In the genomic region with DNA sequence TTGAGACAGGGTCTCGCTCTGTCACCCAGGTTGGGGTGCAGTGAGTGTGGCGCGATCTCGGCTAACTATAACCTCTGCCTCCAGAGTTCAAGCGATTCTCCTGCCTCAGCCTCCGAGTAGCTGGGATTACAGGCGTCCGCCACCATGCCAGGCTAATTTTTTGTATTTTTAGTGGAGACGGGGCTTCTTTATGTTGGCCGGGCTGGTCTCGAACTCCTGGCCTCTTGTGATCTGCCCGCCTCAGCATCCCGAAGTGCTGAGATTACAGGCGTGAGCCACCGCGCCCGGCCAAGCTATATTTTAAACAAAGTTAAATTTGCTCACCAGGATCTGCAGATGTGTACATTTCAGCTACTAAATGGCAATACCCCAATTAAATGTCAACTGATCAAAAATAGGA, we compare ENCODE assay signal across 8 cellular contexts. TPM values are rescaled to one million over a fixed set of nuclear protein-coding genes. Genes with fewer than 3 reads are reported as not detected.
DNase-seq lines count a peak whose midpoint lies in the region; ATAC-seq and TF ChIP-seq lines count a peak whose summit lies in the region.

No MANE protein-coding gene starts in this region.

- H3K4me3 Mint-ChIP-seq in activated CD4-positive, alpha-beta T cell treated with anti-CD3 and anti-CD28 coated beads for 36 hours, result peak overlapping the region; percentile 95

- peaks cover 2% of the 10 kb centered on the region for H3K9me3 Mint-ChIP-seq in activated CD4-positive, alpha-beta T cell treated with anti-CD3 and anti-CD28 coated beads for 36 hours (ENCODE audit: low read depth)

- intact Hi-C loops in activated CD4-positive, alpha-beta T cell treated with anti-CD3 and anti-CD28 coated beads for 36 hours (cut with DNase I, micrococcal nuclease), result loop anchor here (1.0 kb wide), 2 partner anchors 89 to 921 kb away; partner anchors contain the start of genes CGGBP1 (in 2 of the 2), ZNF654 (in 2 of the 2) and CHMP2B (in 1 of the 2)
- intact Hi-C loops in ascending aorta (cut with DNase I) (loop anchor here (1.0 kb wide), 1 partner anchor 90 kb away; no protein-coding TSS in a partner anchor), right lobe of liver (cut with DNase I) (no loop called here)

- H3K27me3 Mint-ChIP-seq in activated CD4-positive, alpha-beta T cell treated with anti-CD3 and anti-CD28 coated beads for 36 hours, result no peaks in the 10 kb centered on the region

- H3K36me3 Mint-ChIP-seq in activated CD4-positive, alpha-beta T cell treated with anti-CD3 and anti-CD28 coated beads for 36 hours (ENCODE audit: low read depth), result peaks cover 12% of the 10 kb centered on the region

- TF ChIP-seq CTCF in ascending aorta (IDR thresholded peaks at IDR 0.05), result no peak
- no peak for TF ChIP-seq CTCF in right lobe of liver (IDR thresholded peaks at IDR 0.05)
- no peak for TF ChIP-seq CTCF in thoracic aorta (IDR thresholded peaks at IDR 0.05)

- CTCF ChIA-PET in activated CD4-positive, alpha-beta T cell treated with anti-CD3 and anti-CD28 coated beads for 36 hours (lab: Charles Lee), result interaction anchor here (0.9 to 2.1 kb wide), 3 partner anchors 10 to 75 kb away, joined by 3 to 12 read pairs (median 6); no protein-coding TSS in a partner anchor

- peaks cover 33% of the 10 kb centered on the region for H3K4me1 Mint-ChIP-seq in activated CD4-positive, alpha-beta T cell treated with anti-CD3 and anti-CD28 coated beads for 36 hours

- POLR2A ChIA-PET in activated CD4-positive, alpha-beta T cell treated with anti-CD3 and anti-CD28 coated beads for 36 hours (lab: Charles Lee), result interaction anchor here (1.5 kb wide), 1 partner anchor 90 kb away, joined by 15 read pairs; the partner anchor contains the start of genes CGGBP1 and ZNF654

- H3K27me3 ChIP-seq in ascending aorta, result no peaks in the 10 kb centered on the region
- H3K27me3 ChIP-seq in right lobe of liver, result no peaks in the 10 kb centered on the region
- no peaks in the 10 kb centered on the region for H3K27me3 ChIP-seq in thoracic aorta (replicated peaks; ENCODE audit: insufficient read depth)

- DNase-seq in activated CD4-positive, alpha-beta T cell treated with anti-CD3 and anti-CD28 coated beads for 36 hours, result no peak
- no peak for DNase-seq in activated CD4-positive, alpha-beta T cell treated with anti-CD3 and anti-CD28 coated beads for 4 hours
- no peak for DNase-seq in ascending aorta (ENCODE audit: low spot score in 2 of 2)
- no peak for DNase-seq in right lobe of liver
- DNase-seq in thoracic aorta (ENCODE audit: low spot score), result no peak
- no peak for DNase-seq in GOT3 (lab: John Stamatoyannopoulos, UW)
- DNase-seq in A172 (ENCODE audit: low spot score), result no peak
- DNase-seq in RKO (ENCODE audit: low spot score), result no peak

- H3K4me1 ChIP-seq in ascending aorta (peaks cover 2 to 17% of the 10 kb centered on the region in 2 donors), right lobe of liver (peaks cover 0 to 20% (median 0%) of the 10 kb centered on the region in 4 donors), thoracic aorta (ENCODE audit: control insufficient read depth in 1 of 2, low read depth in 2 of 2) (peaks cover 17 to 29% of the 10 kb centered on the region in 2 donors)

- no peak for ATAC-seq in activated CD4-positive, alpha-beta T cell treated with anti-CD3 and anti-CD28 coated beads for 36 hours
- ATAC-seq in right lobe of liver, result no peak
- no peak for ATAC-seq in thoracic aorta (ENCODE audit: insufficient number of reproducible peaks, low FRiP score, low read depth)

- H3K36me3 ChIP-seq in ascending aorta (peaks cover 3 to 5% of the 10 kb centered on the region in 2 donors), right lobe of liver (peaks cover 0 to 4% (median 0%) of the 10 kb centered on the region in 4 donors), thoracic aorta (no peaks in the 10 kb centered on the region)

- H3K4me3 ChIP-seq in ascending aorta, result peak overlapping the region; percentile 70 to 99
- H3K4me3 ChIP-seq in right lobe of liver, result peak overlapping the region; percentile 74 to 86 (median 81)
- H3K4me3 ChIP-seq in thoracic aorta, result peak overlapping the region; percentile 90

- no peaks in the 10 kb centered on the region for H3K9me3 ChIP-seq in ascending aorta
- H3K9me3 ChIP-seq in right lobe of liver, result no peaks in the 10 kb centered on the region
- H3K9me3 ChIP-seq in thoracic aorta, result no peaks in the 10 kb centered on the region

- TF ChIP-seq POLR2A in right lobe of liver (IDR thresholded peaks at IDR 0.05), result no peak

- H3K27ac Mint-ChIP-seq in activated CD4-positive, alpha-beta T cell treated with anti-CD3 and anti-CD28 coated beads for 36 hours, result peak overlapping the region; percentile 99

- WGBS in right lobe of liver (ENCODE audit: insufficient coverage, low coverage, low lambda C conversion rate, missing lambda C conversion rate), result 74% methylated on average over 16 of the region's 17 CpGs

- H3K27ac ChIP-seq in ascending aorta (no peak overlapping the region), right lobe of liver (no peak overlapping the region), thoracic aorta (no peak overlapping the region)

RNA-seq across cellular contexts. Expression of gene C3orf38, which starts 1.1 kb away (rescaled TPM):
- 10 to 100 TPM; 22.4 to 27.4 TPM for total RNA-seq in activated CD4-positive, alpha-beta T cell treated with anti-CD3 and anti-CD28 coated beads for 36 hours
- total RNA-seq in ascending aorta, result 13.0 TPM
- 10 to 100 TPM in 2 of 6 experiments, 1 to 10 TPM in 4; 7.6 to 10.7 (median 9.0) TPM for total RNA-seq in right lobe of liver
- total RNA-seq in thoracic aorta, result 10 to 100 TPM; 20.8 to 32.2 TPM
- 35.8 and 41.1 TPM in 2 replicates for total RNA-seq in A172 (2014; rRNA removed; shearing (Covaris generic))

Comparison
In these comparisons a context has a peak if more than half of its experiments do, and no peak if none do; other contexts are left out.
1. intact Hi-C loops: an anchor here in activated CD4-positive, alpha-beta T cell treated with anti-CD3 and anti-CD28 coated beads for 36 hours (1.0 kb wide) and ascending aorta (1.0 kb wide); none called in right lobe of liver.